Comparison of ENCODE assay signal across 15 cellular contexts in genomic region chr16:2450535-2450934, GRCh38. TPM values are rescaled to one million over a fixed set of nuclear protein-coding genes. Genes with fewer than 3 reads are reported as not detected.
"Had no signal": no experiment of that assay in that cellular context is flagged by ENCODE, and none has a peak within 500 bp of the region (broad histone marks: within the 10 kb centered on the region; RNA-seq: fewer than 3 reads in every experiment).

No MANE protein-coding gene starts in this region.

- H3K27ac Mint-ChIP-seq: activated B cell treated with CpG ODN at 0.5 μM for 24 hours; activated T-helper 2 cell treated with anti-CD3 and anti-CD28 coated beads, Interferon-gamma antibody, Interleukin-2, Interleukin-4, amounts not matched to agents 10 μg/mL and 5 μg/mL and 100 μg/mL, durations not matched to agents 14 hours and 24 hours and 36 hours; nephron progenitor cell; stimulated activated naive CD8-positive, alpha-beta T cell treated with anti-CD3 and anti-CD28 coated beads, Interleukin-15, amount 100 ng/mL, for 72 hours; T-helper 17 cell had no signal

- H3K27me3 ChIP-seq: adrenal gland, brain microvascular endothelial cell, left lung, tibial artery had no signal

- H3K4me3 Mint-ChIP-seq: activated B cell treated with CpG ODN at 0.5 μM for 24 hours; nephron progenitor cell; stimulated activated naive CD8-positive, alpha-beta T cell treated with anti-CD3 and anti-CD28 coated beads, Interleukin-15, amount 100 ng/mL, for 72 hours; T-helper 17 cell had no signal

- H3K4me1 ChIP-seq: left lung, tibial artery had no signal

- H3K4me1 Mint-ChIP-seq: activated B cell treated with CpG ODN at 0.5 μM for 24 hours; stimulated activated naive CD8-positive, alpha-beta T cell treated with anti-CD3 and anti-CD28 coated beads, Interleukin-15, amount 100 ng/mL, for 72 hours; T-helper 17 cell had no signal

- H3K9me3 ChIP-seq: adrenal gland, left lung, tibial artery had no signal

- H3K27ac ChIP-seq: brain microvascular endothelial cell, left lung, skin epidermis, tibial artery had no signal

- H3K4me3 ChIP-seq: adrenal gland, left lung, skin epidermis, tibial artery had no signal

- H3K27me3 Mint-ChIP-seq: activated B cell treated with CpG ODN at 0.5 μM for 24 hours; stimulated activated naive CD8-positive, alpha-beta T cell treated with anti-CD3 and anti-CD28 coated beads, Interleukin-15, amount 100 ng/mL, for 72 hours; T-helper 17 cell had no signal

- DNase-seq: activated B cell treated with CpG ODN at 0.5 μM for 24 hours; activated CD4-positive, alpha-beta T cell treated with anti-CD3 and anti-CD28 coated beads, Interleukin-2, amount 50 U/mL, for 1 hour; activated naive CD4-positive, alpha-beta T cell treated with anti-CD3 and anti-CD28 coated beads, Interleukin-2, amount 50 U/mL, for 16 hours; adrenal gland; brain microvascular endothelial cell; islet precursor cell; mesenchymal stem cell; nephron progenitor cell; stimulated activated CD4-positive, alpha-beta T cell treated with anti-CD3 and anti-CD28 coated beads, Interleukin-4, amount 100 ng/mL, for 4 hours; stimulated activated naive CD8-positive, alpha-beta T cell treated with anti-CD3 and anti-CD28 coated beads, Interleukin-15, amount 100 ng/mL, for 72 hours; T-helper 17 cell; tibial artery had no signal

- H3K9me3 Mint-ChIP-seq: activated B cell treated with CpG ODN at 0.5 μM for 24 hours; activated T-helper 2 cell treated with anti-CD3 and anti-CD28 coated beads, Interferon-gamma antibody, Interleukin-2, Interleukin-4, amounts not matched to agents 10 μg/mL and 5 μg/mL and 100 μg/mL, durations not matched to agents 14 hours and 24 hours and 36 hours; nephron progenitor cell; stimulated activated naive CD8-positive, alpha-beta T cell treated with anti-CD3 and anti-CD28 coated beads, Interleukin-15, amount 100 ng/mL, for 72 hours had no signal

RNA-seq across cellular contexts. Expression of gene NTN3, which starts 20.6 kb away (rescaled TPM):
- total RNA-seq: activated B cell treated with CpG ODN at 0.5 μM for 24 hours; activated T-helper 2 cell treated with anti-CD3 and anti-CD28 coated beads, Interferon-gamma antibody, Interleukin-2, Interleukin-4, amounts not matched to agents 10 μg/mL and 5 μg/mL and 100 μg/mL, durations not matched to agents 14 hours and 24 hours and 36 hours; T-helper 17 cell had no signal
